8 cellular contexts compared by ENCODE assay signal in the genomic region with DNA sequence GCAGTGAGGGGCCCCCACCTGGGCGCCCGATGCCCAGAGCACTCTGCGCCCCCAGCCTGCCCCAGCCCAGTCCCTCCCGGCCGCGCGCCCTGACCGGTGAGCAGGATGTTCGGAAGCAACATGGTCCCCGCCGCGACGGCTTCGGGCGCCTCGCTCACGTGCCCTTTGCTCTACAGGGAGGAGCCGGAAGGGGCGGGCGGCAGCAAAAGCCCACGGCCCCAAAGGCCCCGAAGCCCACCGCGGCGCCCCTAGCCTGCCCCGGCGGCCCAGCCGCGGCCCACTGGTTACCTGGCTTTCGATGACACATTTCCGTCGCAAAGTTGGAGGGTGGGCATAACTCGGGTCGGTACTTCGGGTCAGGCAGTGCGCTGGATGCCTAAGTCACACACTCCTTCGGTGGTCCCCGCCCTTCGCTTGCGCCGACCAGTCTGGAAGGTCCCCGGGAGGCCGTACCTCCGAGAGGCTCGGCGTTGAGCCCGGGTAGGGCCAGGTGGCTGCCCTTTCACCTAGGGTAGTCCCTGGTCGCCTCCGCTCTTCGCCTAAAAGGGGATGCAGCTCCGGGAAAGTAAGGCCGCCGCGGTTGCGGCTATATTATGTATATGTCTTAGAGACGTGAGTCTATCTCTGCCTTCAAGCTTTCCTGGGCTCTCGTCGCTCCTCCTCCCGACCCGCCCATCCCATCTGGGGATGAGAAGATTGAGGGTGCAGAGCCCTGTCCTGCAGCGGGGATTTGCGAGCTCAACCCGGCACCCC. TPM values are rescaled to one million over a fixed set of nuclear protein-coding genes. Genes with fewer than 3 reads are reported as not detected.
DNase-seq lines count a peak whose midpoint lies in the region; ATAC-seq, FAIRE-seq and TF ChIP-seq lines count a peak whose summit lies in the region.

A gene (minus strand): TSS at position 152 of the 753 bp plus-strand sequence. CDS start 30 bp downstream, at position 122.
A gene with protein sequence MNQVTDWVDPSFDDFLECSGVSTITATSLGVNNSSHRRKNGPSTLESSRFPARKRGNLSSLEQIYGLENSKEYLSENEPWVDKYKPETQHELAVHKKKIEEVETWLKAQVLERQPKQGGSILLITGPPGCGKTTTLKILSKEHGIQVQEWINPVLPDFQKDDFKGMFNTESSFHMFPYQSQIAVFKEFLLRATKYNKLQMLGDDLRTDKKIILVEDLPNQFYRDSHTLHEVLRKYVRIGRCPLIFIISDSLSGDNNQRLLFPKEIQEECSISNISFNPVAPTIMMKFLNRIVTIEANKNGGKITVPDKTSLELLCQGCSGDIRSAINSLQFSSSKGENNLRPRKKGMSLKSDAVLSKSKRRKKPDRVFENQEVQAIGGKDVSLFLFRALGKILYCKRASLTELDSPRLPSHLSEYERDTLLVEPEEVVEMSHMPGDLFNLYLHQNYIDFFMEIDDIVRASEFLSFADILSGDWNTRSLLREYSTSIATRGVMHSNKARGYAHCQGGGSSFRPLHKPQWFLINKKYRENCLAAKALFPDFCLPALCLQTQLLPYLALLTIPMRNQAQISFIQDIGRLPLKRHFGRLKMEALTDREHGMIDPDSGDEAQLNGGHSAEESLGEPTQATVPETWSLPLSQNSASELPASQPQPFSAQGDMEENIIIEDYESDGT (plus strand): TSS at position 450 of the 753 bp plus-strand sequence. CDS start 2,391 bp downstream, outside the sequence.
A gene with protein sequence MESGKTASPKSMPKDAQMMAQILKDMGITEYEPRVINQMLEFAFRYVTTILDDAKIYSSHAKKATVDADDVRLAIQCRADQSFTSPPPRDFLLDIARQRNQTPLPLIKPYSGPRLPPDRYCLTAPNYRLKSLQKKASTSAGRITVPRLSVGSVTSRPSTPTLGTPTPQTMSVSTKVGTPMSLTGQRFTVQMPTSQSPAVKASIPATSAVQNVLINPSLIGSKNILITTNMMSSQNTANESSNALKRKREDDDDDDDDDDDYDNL (minus strand): TSS at position 152 of the 753 bp plus-strand sequence. CDS start 3,783 bp downstream, outside the sequence.

- peaks cover 19% of the 10 kb centered on the region for H3K4me1 ChIP-seq in upper lobe of right lung

- FAIRE-seq in GM12892 (lab: Jason Lieb, UNC), result peak; percentile 97

- peaks cover 34% of the 10 kb centered on the region for H3K36me3 ChIP-seq in upper lobe of right lung

- peak within 1 kb of the TSS; percentile 99 for H3K27ac ChIP-seq in upper lobe of right lung

- peak; percentile 90 for ATAC-seq in HG02852 (IDR thresholded peaks at IDR 0.05; ENCODE audit: unreplicated experiment)
- ATAC-seq in left cardiac atrium, result peak; percentile 98 to 99
- ATAC-seq in upper lobe of right lung, result peak; percentile 99

- intact Hi-C loops in left cardiac atrium (cut with DNase I), result loop anchor here in 1 of 2 donors (5.0 kb wide), 2 partner anchors 152 to 277 kb away; a partner anchor contains a TSS
- intact Hi-C loops in posterior vena cava (cut with DNase I), result loop anchor here in 1 of 2 donors (10.0 kb wide), 1 partner anchor 275 kb away; a partner anchor contains a TSS
- intact Hi-C loops in upper lobe of right lung (cut with DNase I), result no loop called here

- DNase-seq in GM12892 (ENCODE audit: insufficient read length), result peak; percentile 74
- DNase-seq in NCI-H146 (lab: John Stamatoyannopoulos, UW), result peak; percentile 93
- peak; percentile 83 to 93 (median 87) for DNase-seq in T-helper 1 cell
- peak; percentile 87 for DNase-seq in amniotic epithelial cell (ENCODE audit: low read depth)
- DNase-seq in left cardiac atrium, result peak; percentile 95
- DNase-seq in posterior vena cava (ENCODE audit: low spot score), result peak; percentile 98
- peak; percentile 97 for DNase-seq in upper lobe of right lung

- TF ChIP-seq POLR2A in GM12892 (IDR thresholded peaks at IDR 0.05; ENCODE audit: low read depth, low read length), result peak; percentile 91

- H3K9me3 ChIP-seq in upper lobe of right lung, result no peaks in the 10 kb centered on the region

- no peaks in the 10 kb centered on the region for H3K27me3 ChIP-seq in upper lobe of right lung

- H3K4me3 ChIP-seq in upper lobe of right lung, result peak within 1 kb of the TSS; percentile 78

- TF ChIP-seq CTCF in upper lobe of right lung (IDR thresholded peaks at IDR 0.05), result no peak

RNA-seq across cellular contexts. Expression of the first gene that starts in this region (rescaled TPM):
- polyA plus RNA-seq in GM12892 (2012; ENCODE audit: missing spikeins), result 110 TPM
- total RNA-seq in left cardiac atrium (10 to 100 TPM; 34.4 to 36.1 TPM), posterior vena cava (10 to 100 TPM; 31.9 to 36.1 TPM), upper lobe of right lung (31.4 TPM)

RNA-seq across cellular contexts. Expression of the second gene that starts in this region (rescaled TPM):
- polyA plus RNA-seq in GM12892 (2012; ENCODE audit: missing spikeins), result 35.7 TPM
- 10 to 100 TPM; 15.0 to 17.4 TPM for total RNA-seq in left cardiac atrium
- 10 to 100 TPM; 17.8 to 18.2 TPM for total RNA-seq in posterior vena cava
- total RNA-seq in upper lobe of right lung, result 19.1 TPM

RNA-seq across cellular contexts. Expression of the third gene that starts in this region (rescaled TPM):
- 103 TPM for polyA plus RNA-seq in GM12892 (2012; ENCODE audit: missing spikeins)
- 10 to 100 TPM; 31.2 to 42.1 TPM for total RNA-seq in left cardiac atrium
- total RNA-seq in posterior vena cava, result 10 to 100 TPM; 30.9 to 35.6 TPM
- 31.7 TPM for total RNA-seq in upper lobe of right lung

Comparison
In these comparisons a context has a peak if more than half of its experiments do, and no peak if none do; other contexts are left out.
1. Peak in every context shown above with its lines: DNase-seq, ATAC-seq, H3K4me3 ChIP-seq and H3K27ac ChIP-seq.